8 cellular contexts compared by ENCODE assay signal in the genomic region with DNA sequence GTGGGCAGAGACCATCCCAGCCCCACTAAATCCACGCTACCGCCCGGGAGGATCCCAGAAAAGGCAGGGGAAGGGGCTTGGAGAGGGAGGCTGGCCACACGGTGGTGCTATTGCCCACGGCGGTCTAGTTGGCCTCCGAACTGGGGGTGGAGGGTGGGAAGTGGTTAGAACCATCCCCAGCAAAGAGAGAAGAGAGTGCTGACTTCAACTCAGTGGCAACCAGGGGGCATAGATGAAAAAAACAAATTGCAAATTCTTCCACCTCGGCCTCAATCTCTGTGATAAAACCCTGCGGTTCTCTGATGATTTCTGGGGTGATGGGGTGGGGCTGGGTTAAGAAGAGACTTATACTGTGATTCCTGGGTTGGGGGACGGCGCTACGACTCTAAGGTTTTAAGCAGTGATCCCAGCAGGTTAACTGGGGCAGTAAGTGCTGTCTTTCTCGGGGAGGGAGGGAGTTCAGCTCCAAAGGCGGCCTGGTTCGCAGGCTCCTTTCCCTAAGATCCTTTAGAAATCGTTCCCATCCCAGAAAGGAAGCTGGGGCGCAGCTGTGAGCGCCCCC.
DNase-seq lines count a peak whose midpoint lies in the region; ATAC-seq, FAIRE-seq and TF ChIP-seq lines count a peak whose summit lies in the region.

No MANE protein-coding gene starts in this region.

- no peak for FAIRE-seq in A549 (lab: Jason Lieb, UNC)

- TF ChIP-seq CTCF in A549 (IDR thresholded peaks at IDR 0.05) (peak; percentile 77), fibroblast of mammary gland (conservative IDR thresholded peaks at IDR 0.05; ENCODE audit: control insufficient read depth, insufficient read depth, low read depth, low read length) (peak; percentile 88)

- ATAC-seq in A549 (peak; percentile 66 to 90; a peak in 5 of 6 replicates), GM18867 (IDR thresholded peaks at IDR 0.05; ENCODE audit: unreplicated experiment) (peak; percentile 48), naive B cell (ENCODE audit: low read depth in 2 of 2) (peak; percentile 85 to 88)

- POLR2A ChIA-PET in A549 (lab: Yijun Ruan, JAX): interaction anchor here (0.6 kb wide), 1 partner anchor 28 kb away, joined by 3 read pairs; no protein-coding TSS in a partner anchor

- no peaks in the 10 kb centered on the region for H3K9me3 ChIP-seq in A549

- TF ChIP-seq RAD21 in A549 (conservative IDR thresholded peaks at IDR 0.05 in 1 of 2, IDR thresholded peaks at IDR 0.05 in 1 of 2): peak; percentile 86

- CTCF ChIA-PET in A549 (lab: Yijun Ruan, JAX): interaction anchor here (0.6 to 5.7 kb wide), 29 partner anchors 8 to 1445 kb away, joined by 3 to 42 read pairs (median 4); no protein-coding TSS in a partner anchor

- H3K4me1 ChIP-seq in A549: no peaks in the 10 kb centered on the region

- H3K27ac Mint-ChIP-seq in activated T-helper 2 cell treated with anti-CD3 and anti-CD28 coated beads, Interferon-gamma antibody, Interleukin-2, Interleukin-4, amounts not matched to agents 10 μg/mL and 5 μg/mL and 100 μg/mL, durations not matched to agents 14 hours and 24 hours and 36 hours: peak overlapping the region; percentile 60
- peak overlapping the region in 1 of 6 donors; percentile 13 for H3K27ac Mint-ChIP-seq in naive B cell

- H3K4me1 Mint-ChIP-seq in activated T-helper 2 cell treated with anti-CD3 and anti-CD28 coated beads, Interferon-gamma antibody, Interleukin-2, Interleukin-4, amounts not matched to agents 10 μg/mL and 5 μg/mL and 100 μg/mL, durations not matched to agents 14 hours and 24 hours and 36 hours (ENCODE audit: low read depth): peaks cover 31% of the 10 kb centered on the region
- peaks cover 10 to 13% (median 10%) of the 10 kb centered on the region in 3 donors for H3K4me1 Mint-ChIP-seq in naive B cell

- H3K4me3 ChIP-seq in A549 (no peak overlapping the region), fibroblast of mammary gland (ENCODE audit: control insufficient read depth, low read depth, low read length) (no peak overlapping the region)
- peak overlapping the region; percentile 49 for H3K4me3 ChIP-seq in Jurkat, Clone E6-1 (ENCODE audit: low read length)

- peak overlapping the region; percentile 75 for H3K4me3 Mint-ChIP-seq in activated T-helper 2 cell treated with anti-CD3 and anti-CD28 coated beads, Interferon-gamma antibody, Interleukin-2, Interleukin-4, amounts not matched to agents 10 μg/mL and 5 μg/mL and 100 μg/mL, durations not matched to agents 14 hours and 24 hours and 36 hours (ENCODE audit: low read depth)
- H3K4me3 Mint-ChIP-seq in naive B cell: peak overlapping the region; percentile 70 to 95 (median 85)

- TF ChIP-seq POLR2A in A549 (IDR thresholded peaks at IDR 0.05; ENCODE audit: low read length): no peak

- no peaks in the 10 kb centered on the region for H3K36me3 Mint-ChIP-seq in activated T-helper 2 cell treated with anti-CD3 and anti-CD28 coated beads, Interferon-gamma antibody, Interleukin-2, Interleukin-4, amounts not matched to agents 10 μg/mL and 5 μg/mL and 100 μg/mL, durations not matched to agents 14 hours and 24 hours and 36 hours (ENCODE audit: low read depth)
- no peaks in the 10 kb centered on the region for H3K36me3 Mint-ChIP-seq in naive B cell

- H3K9me3 Mint-ChIP-seq in activated T-helper 2 cell treated with anti-CD3 and anti-CD28 coated beads, Interferon-gamma antibody, Interleukin-2, Interleukin-4, amounts not matched to agents 10 μg/mL and 5 μg/mL and 100 μg/mL, durations not matched to agents 14 hours and 24 hours and 36 hours: no peaks in the 10 kb centered on the region
- no peaks in the 10 kb centered on the region for H3K9me3 Mint-ChIP-seq in naive B cell

- DNase-seq in A549 (ENCODE audit: low read depth in 1 of 2, low spot score in 1 of 2) (peak; percentile 43 to 77), RPMI7951 (ENCODE audit: low read depth) (peak; percentile 92), fibroblast of mammary gland (ENCODE audit: low read depth) (peak; percentile 93), naive B cell (peak; percentile 71)
- peak; percentile 85 for DNase-seq in Jurkat, Clone E6-1 (ENCODE audit: low read depth, low spot score)
- peak; percentile 74 for DNase-seq in activated T-helper 2 cell treated with anti-CD3 and anti-CD28 coated beads, Interferon-gamma antibody, Interleukin-2, Interleukin-4, amounts not matched to agents 10 μg/mL and 5 μg/mL and 100 μg/mL, durations not matched to agents 14 hours and 24 hours and 36 hours (ENCODE audit: low spot score)
- peak; percentile 71 for DNase-seq in stimulated activated CD8-positive, alpha-beta memory T cell treated with anti-CD3 and anti-CD28 coated beads, Interleukin-7, amount 100 ng/mL, for 24 hours (ENCODE audit: low read depth)

- peaks cover 5% of the 10 kb centered on the region for H3K27me3 Mint-ChIP-seq in activated T-helper 2 cell treated with anti-CD3 and anti-CD28 coated beads, Interferon-gamma antibody, Interleukin-2, Interleukin-4, amounts not matched to agents 10 μg/mL and 5 μg/mL and 100 μg/mL, durations not matched to agents 14 hours and 24 hours and 36 hours (ENCODE audit: low read depth)
- H3K27me3 Mint-ChIP-seq in naive B cell: peaks cover 8 to 22% (median 21%) of the 10 kb centered on the region in 3 donors

- intact Hi-C loops in activated T-helper 2 cell treated with anti-CD3 and anti-CD28 coated beads, Interferon-gamma antibody, Interleukin-2, Interleukin-4, amounts not matched to agents 10 μg/mL and 5 μg/mL and 100 μg/mL, durations not matched to agents 14 hours and 24 hours and 36 hours (cut with micrococcal nuclease): loop anchor here (1.0 to 10.0 kb wide), 9 partner anchors 57 to 1024 kb away; partner anchors contain the start of gene ZNF438

- H3K4me2 ChIP-seq in A549: 0 out of 3 replicates have a peak overlapping the region, but pooled peaks have one; percentile 34

- no peak overlapping the region for H3K27ac ChIP-seq in A549

- WGBS in A549 (ENCODE audit: missing lambda C conversion rate): 55% methylated on average over 18 of the region's 18 CpGs

- TF ChIP-seq EP300 in A549 (IDR thresholded peaks at IDR 0.05): no peak

TF ChIP-seq in A549, 52 proteins besides CTCF, POLR2A, EP300 and RAD21:
- TF ChIP-seq JUN (IDR thresholded peaks at IDR 0.05): no peak
- TF ChIP-seq SMC3 (IDR thresholded peaks at IDR 0.05): peak; percentile 78
